ENCODE assay signal across 8 cellular contexts in the genomic region with DNA sequence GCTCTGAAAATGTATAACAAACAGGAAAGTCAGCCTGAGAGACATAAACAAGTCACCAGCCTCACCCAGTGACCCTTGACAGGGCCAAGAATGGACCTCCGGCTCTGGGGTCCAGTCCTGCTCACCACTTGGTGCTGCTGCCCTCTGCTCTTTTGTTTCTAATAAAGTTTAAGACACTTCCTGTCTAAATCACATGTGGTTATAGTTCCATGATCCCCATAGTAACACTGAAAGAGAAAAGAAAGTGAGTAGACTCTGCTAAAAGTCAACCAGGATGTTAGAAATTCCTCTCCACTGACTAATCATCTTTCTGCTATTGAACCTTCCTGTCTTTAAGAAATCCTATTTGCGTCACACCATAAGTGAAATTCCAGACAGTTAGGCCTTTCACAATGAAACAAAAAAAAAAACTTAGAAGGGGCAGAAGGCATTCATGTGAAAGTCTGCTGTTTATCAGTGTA.
A peak's percentile ranks its signal among the peaks of the same experiment; 100 is the strongest.
DNase-seq lines count a peak whose midpoint lies in the region; ATAC-seq, FAIRE-seq and TF ChIP-seq lines count a peak whose summit lies in the region.
"Had no signal": no experiment of that assay in that cellular context is flagged by ENCODE, and none has a peak within 500 bp of the region (broad histone marks: within the 10 kb centered on the region; RNA-seq: fewer than 3 reads in every experiment).

No MANE protein-coding gene starts in this region.

- TF ChIP-seq CTCF in body of pancreas (IDR thresholded peaks at IDR 0.05): no peak
- no peak for TF ChIP-seq CTCF in kidney (IDR thresholded peaks at IDR 0.05; ENCODE audit: borderline replicate concordance, extremely low read depth, insufficient read depth)
- no peak for TF ChIP-seq CTCF in upper lobe of left lung (IDR thresholded peaks at IDR 0.05)
- TF ChIP-seq CTCF in nephron progenitor cell (IDR thresholded peaks at IDR 0.05): no peak

- TF ChIP-seq POLR2A in body of pancreas (IDR thresholded peaks at IDR 0.05): no peak
- TF ChIP-seq POLR2A in upper lobe of left lung (IDR thresholded peaks at IDR 0.05): no peak

- peak; percentile 73 for ATAC-seq in body of pancreas
- peak; percentile 88 to 92 for ATAC-seq in upper lobe of left lung (ENCODE audit: low FRiP score in 2 of 2)
- no peak for ATAC-seq in HG02840 (IDR thresholded peaks at IDR 0.05; ENCODE audit: low FRiP score, unreplicated experiment)
- no peak for ATAC-seq in HG03432 (IDR thresholded peaks at IDR 0.05; ENCODE audit: unreplicated experiment)
- ATAC-seq: naive thymus-derived CD8-positive, alpha-beta T cell had no signal

- H3K27me3 Mint-ChIP-seq in nephron progenitor cell (ENCODE audit: low read depth, poor library complexity): no peaks in the 10 kb centered on the region

- FAIRE-seq in HTR-8/SVneo (lab: Jason Lieb, UNC): no peak
- peak; percentile 46 for FAIRE-seq in kidney (lab: Jason Lieb, UNC)

- H3K4me3 Mint-ChIP-seq in nephron progenitor cell: no peak overlapping the region
- H3K4me3 Mint-ChIP-seq: naive thymus-derived CD8-positive, alpha-beta T cell had no signal

- no peak overlapping the region for H3K27ac Mint-ChIP-seq in nephron progenitor cell
- H3K27ac Mint-ChIP-seq: naive thymus-derived CD8-positive, alpha-beta T cell had no signal

- no peaks in the 10 kb centered on the region for H3K36me3 Mint-ChIP-seq in nephron progenitor cell (ENCODE audit: low read depth)
- H3K36me3 Mint-ChIP-seq: naive thymus-derived CD8-positive, alpha-beta T cell had no signal

- 55 to 65% methylated on average over 2 of the region's 2 CpGs for WGBS in body of pancreas, 2 donors
- 27 to 29% methylated on average over 2 of the region's 2 CpGs for WGBS in upper lobe of left lung, 2 donors

- H3K27me3 ChIP-seq in body of pancreas (no peaks in the 10 kb centered on the region), upper lobe of left lung (no peaks in the 10 kb centered on the region)

- H3K9ac ChIP-seq in kidney (ENCODE audit: low read length in 2 of 2): no peak overlapping the region

- TF ChIP-seq EP300 in upper lobe of left lung (IDR thresholded peaks at IDR 0.05): peak in 1 of 4 donors; percentile 57

- H3K9me3 ChIP-seq in body of pancreas (no peaks in the 10 kb centered on the region), kidney (ENCODE audit: control insufficient read depth in 1 of 2, low read length in 2 of 2) (no peaks in the 10 kb centered on the region), upper lobe of left lung (no peaks in the 10 kb centered on the region)

- H3K4me1 Mint-ChIP-seq in nephron progenitor cell: peaks cover 5% of the 10 kb centered on the region
- H3K4me1 Mint-ChIP-seq: naive thymus-derived CD8-positive, alpha-beta T cell had no signal

- H3K4me1 ChIP-seq in body of pancreas: no peaks in the 10 kb centered on the region
- no peaks in the 10 kb centered on the region for H3K4me1 ChIP-seq in kidney (ENCODE audit: control insufficient read depth in 1 of 2, insufficient read depth in 1 of 2, low read depth in 1 of 2, low read length in 2 of 2)
- peaks cover 0 to 10% (median 6%) of the 10 kb centered on the region in 4 donors for H3K4me1 ChIP-seq in upper lobe of left lung

- peaks cover 3% of the 10 kb centered on the region for H3K9me3 Mint-ChIP-seq in nephron progenitor cell

- H3K36me3 ChIP-seq in body of pancreas (replicated peaks in 1 of 2; ENCODE audit: insufficient read depth in 1 of 2, low read depth in 2 of 2): no peaks in the 10 kb centered on the region
- H3K36me3 ChIP-seq in kidney (ENCODE audit: control insufficient read depth in 1 of 2, insufficient read depth in 2 of 2, low read length in 2 of 2): no peaks in the 10 kb centered on the region
- no peaks in the 10 kb centered on the region for H3K36me3 ChIP-seq in upper lobe of left lung

- intact Hi-C loops in body of pancreas (cut with DNase I): no loop called here
- intact Hi-C loops in kidney (cut with DNase I): no loop called here

- no peak overlapping the region for H3K4me3 ChIP-seq in body of pancreas
- H3K4me3 ChIP-seq in kidney (ENCODE audit: low read length in 2 of 2): no peak overlapping the region
- H3K4me3 ChIP-seq in upper lobe of left lung: no peak overlapping the region

- H3K27ac ChIP-seq in body of pancreas (no peak overlapping the region), kidney (ENCODE audit: low read depth in 2 of 2, low read length in 2 of 2) (peak overlapping the region in 1 of 2 donors; percentile 58), upper lobe of left lung (peak overlapping the region; percentile 61 to 72 (median 68))

- DNase-seq in HTR-8/SVneo (ENCODE audit: insufficient read length, low spot score) (peak; percentile 41), body of pancreas (no peak), kidney (peak; percentile 46), upper lobe of left lung (no peak), nephron progenitor cell (no peak)
- DNase-seq: naive thymus-derived CD8-positive, alpha-beta T cell had no signal

Comparison
In these comparisons a context has a peak if more than half of its experiments do, and no peak if none do; other contexts are left out.
1. DNase-seq: peak in HTR-8/SVneo (single experiment) and kidney (single experiment); none in body of pancreas (0 of 4), upper lobe of left lung (0 of 2) and nephron progenitor cell (single experiment).
2. ATAC-seq: peak in body of pancreas (single experiment) and upper lobe of left lung (2 of 2); none in HG02840 (single experiment) and HG03432 (single experiment).
3. H3K27ac ChIP-seq: peak in upper lobe of left lung (4 of 4); none in body of pancreas (0 of 4).